ENCODE assay signal across 32 cellular contexts in the genomic region with DNA sequence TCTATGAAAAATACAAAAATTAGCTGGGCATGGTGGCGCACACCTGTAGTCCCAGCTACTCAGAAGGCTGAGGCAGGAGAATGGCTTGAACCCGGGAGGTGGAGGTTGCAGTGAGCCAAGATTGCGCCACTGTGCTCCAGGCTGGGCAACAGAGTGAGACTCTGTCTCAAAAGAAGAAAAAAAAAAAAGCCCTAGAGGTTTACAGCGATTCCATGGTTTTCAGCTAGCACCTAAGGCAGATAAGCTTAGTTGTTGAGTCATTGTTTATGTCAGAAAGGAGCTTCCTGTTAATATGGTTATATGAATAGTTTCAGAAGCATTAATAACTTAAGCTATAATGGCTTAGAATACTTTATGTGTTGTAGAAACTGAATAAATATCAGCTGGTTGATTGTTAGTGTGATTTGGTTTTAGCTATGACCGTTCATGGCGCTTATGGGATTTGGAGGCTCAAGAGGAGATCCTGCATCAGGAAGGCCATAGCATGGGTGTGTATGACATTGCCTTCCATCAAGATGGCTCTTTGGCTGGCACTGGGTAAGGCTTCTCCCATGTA. TPM values are rescaled to one million over a fixed set of nuclear protein-coding genes. Genes with fewer than 3 reads are reported as not detected.
"Had no signal": no experiment of that assay in that cellular context is flagged by ENCODE, and none has a peak within 500 bp of the region (broad histone marks: within the 10 kb centered on the region; RNA-seq: fewer than 3 reads in every experiment).

No MANE protein-coding gene starts in this region.

- FAIRE-seq: colon, endometrium, small intestine had no signal

- H3K9ac ChIP-seq: parathyroid adenoma had no signal

- H3K79me2 ChIP-seq: parathyroid adenoma had no signal

- DNase-seq: activated B cell treated with CpG ODN at 0.5 μM for 24 hours; activated CD4-positive, alpha-beta T cell treated with anti-CD3 and anti-CD28 coated beads, Interleukin-2, amount 50 U/mL, for 1 hour; activated T-cell treated with anti-CD3 and anti-CD28 coated beads for 4 hours; anterior cingulate cortex; effector CD8-positive, alpha-beta T cell; foreskin fibroblast; head of caudate nucleus; hippocampal formation; immature natural killer cell; lower lobe of right lung; mesenchymal stem cell; naive thymus-derived CD8-positive, alpha-beta T cell; nucleus accumbens; psoas muscle; sigmoid colon; small intestine; stimulated activated CD4-positive, alpha-beta T cell treated with anti-CD3 and anti-CD28 coated beads, Interleukin-4, amount 100 ng/mL, for 4 hours; stimulated activated CD8-positive, alpha-beta memory T cell treated with anti-CD3 and anti-CD28 coated beads, Interleukin-4, amount 100 ng/mL, for 48 hours; T-helper 2 cell; tibial artery; upper lobe of right lung had no signal

- ATAC-seq: left lobe of liver; lower lobe of right lung; naive thymus-derived CD8-positive, alpha-beta T cell; stimulated activated memory B cell treated with anti-CD40 and anti-IgM and Interleukin-4, amounts not matched to agents 10 μg/mL and 1 μg/mL and 100 μg/mL, for 72 hours; upper lobe of right lung had no signal

- H3K4me3 Mint-ChIP-seq: activated B cell treated with CpG ODN at 0.5 μM for 24 hours; immature natural killer cell; naive thymus-derived CD8-positive, alpha-beta T cell; neural crest cell; stimulated activated memory B cell treated with anti-CD40 and anti-IgM and Interleukin-4, amounts not matched to agents 10 μg/mL and 1 μg/mL and 100 μg/mL, for 72 hours had no signal

- H3K4me1 ChIP-seq: lower lobe of right lung, parathyroid adenoma, psoas muscle, sigmoid colon, suprapubic skin, tibial artery, upper lobe of right lung had no signal

- H3K4me3 ChIP-seq: lower lobe of right lung, psoas muscle, sigmoid colon, suprapubic skin, tibial artery, upper lobe of right lung had no signal

- H3K27ac Mint-ChIP-seq: activated B cell treated with CpG ODN at 0.5 μM for 24 hours; stimulated activated memory B cell treated with anti-CD40 and anti-IgM and Interleukin-4, amounts not matched to agents 10 μg/mL and 1 μg/mL and 100 μg/mL, for 72 hours had no signal

- H3K9me3 ChIP-seq: lower lobe of right lung, psoas muscle, sigmoid colon, suprapubic skin, tibial artery, upper lobe of right lung had no signal

- H3K27me3 ChIP-seq: sigmoid colon, suprapubic skin, tibial artery, upper lobe of right lung had no signal

- H2AFZ ChIP-seq: parathyroid adenoma had no signal

- H3K4me1 Mint-ChIP-seq: activated B cell treated with CpG ODN at 0.5 μM for 24 hours; immature natural killer cell; neural crest cell; stimulated activated memory B cell treated with anti-CD40 and anti-IgM and Interleukin-4, amounts not matched to agents 10 μg/mL and 1 μg/mL and 100 μg/mL, for 72 hours had no signal

- H3K27me3 Mint-ChIP-seq: activated B cell treated with CpG ODN at 0.5 μM for 24 hours; naive thymus-derived CD8-positive, alpha-beta T cell; stimulated activated memory B cell treated with anti-CD40 and anti-IgM and Interleukin-4, amounts not matched to agents 10 μg/mL and 1 μg/mL and 100 μg/mL, for 72 hours had no signal

- H3K9me3 Mint-ChIP-seq: activated B cell treated with CpG ODN at 0.5 μM for 24 hours; activated T-helper 2 cell treated with anti-CD3 and anti-CD28 coated beads, Interferon-gamma antibody, Interleukin-2, Interleukin-4, amounts not matched to agents 10 μg/mL and 5 μg/mL and 100 μg/mL, durations not matched to agents 14 hours and 24 hours and 36 hours; immature natural killer cell; naive thymus-derived CD8-positive, alpha-beta T cell; neural crest cell; stimulated activated memory B cell treated with anti-CD40 and anti-IgM and Interleukin-4, amounts not matched to agents 10 μg/mL and 1 μg/mL and 100 μg/mL, for 72 hours had no signal

- H3K27ac ChIP-seq: lower lobe of right lung, parathyroid adenoma, psoas muscle, sigmoid colon, suprapubic skin, tibial artery, upper lobe of right lung had no signal

RNA-seq across cellular contexts. Expression of gene RNF183, which starts 13.0 kb away (rescaled TPM):
- total RNA-seq: activated B cell treated with CpG ODN at 0.5 μM for 24 hours, dermis microvascular lymphatic vessel endothelial cell, fibroblast of lung, kidney epithelial cell, lower lobe of right lung, neural crest cell, psoas muscle, sigmoid colon, upper lobe of right lung had no signal
- polyA plus RNA-seq: fibroblast of lung; immature natural killer cell; naive thymus-derived CD8-positive, alpha-beta T cell had no signal

RNA-seq across cellular contexts. Expression of gene WDR31, which starts 49.9 kb away (rescaled TPM):
- polyA plus RNA-seq: immature natural killer cell had no signal

RNA-seq across cellular contexts. Expression of gene BSPRY, which starts 59.2 kb away (rescaled TPM):
- total RNA-seq: dermis microvascular lymphatic vessel endothelial cell, fibroblast of lung, neural crest cell, psoas muscle had no signal
- polyA plus RNA-seq: fibroblast of lung had no signal
